In the genomic region with DNA sequence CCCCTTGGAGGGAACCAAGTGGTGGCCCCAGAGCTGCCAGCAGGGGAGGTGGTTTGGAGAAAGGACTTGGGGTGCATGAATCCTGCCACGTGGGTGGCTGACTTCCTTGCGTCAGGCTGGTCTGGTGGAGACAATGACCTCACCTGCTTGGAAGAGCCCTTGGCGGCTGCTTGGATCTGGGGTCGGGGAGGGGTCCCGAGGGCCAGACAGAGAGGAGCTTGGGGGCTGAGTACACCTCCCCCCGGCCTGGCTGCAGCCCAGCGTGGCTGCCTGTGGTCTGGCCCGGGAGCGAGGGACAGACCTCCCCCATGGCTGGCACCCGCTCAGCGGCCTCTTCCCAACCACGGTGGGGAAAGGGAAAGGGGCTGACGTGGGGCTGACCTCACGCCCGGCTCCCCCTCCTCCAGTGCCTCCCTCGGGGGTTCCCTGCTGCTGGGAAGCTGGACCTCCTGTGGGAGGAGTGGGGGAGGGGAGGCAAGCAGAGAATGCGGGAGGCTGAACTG, we compare ENCODE assay signal across 22 cellular contexts. TPM values are rescaled to one million over a fixed set of nuclear protein-coding genes. Genes with fewer than 3 reads are reported as not detected.
"Had no signal": no experiment of that assay in that cellular context is flagged by ENCODE, and none has a peak within 500 bp of the region (broad histone marks: within the 10 kb centered on the region; RNA-seq: fewer than 3 reads in every experiment).

No MANE protein-coding gene starts in this region.

- H3K36me3 Mint-ChIP-seq: activated naive CD4-positive, alpha-beta T cell treated with anti-CD3 and anti-CD28 coated beads, Interleukin-2, amount 50 U/mL, for 24 hours had no signal

- H3K4me3 ChIP-seq: ascending aorta, esophagus squamous epithelium, hepatocyte, right atrium auricular region, tibial nerve, vagina had no signal

- DNase-seq: activated CD4-positive, alpha-beta T cell treated with anti-CD3 and anti-CD28 coated beads for 48 hours; activated CD4-positive, CD25-positive, alpha-beta regulatory T cell; activated CD8-positive, alpha-beta memory T cell treated with anti-CD3 and anti-CD28 coated beads, Interleukin-2, amount 50 U/mL, for 48 hours; activated gamma-delta T cell; activated T-cell treated with anti-CD3 and anti-CD28 coated beads, Interleukin-2, amount 50 U/mL, for 48 hours; effector memory CD8-positive, alpha-beta T cell; esophagus squamous epithelium; left colon; nephron progenitor cell; stimulated activated CD4-positive, alpha-beta T cell treated with anti-CD3 and anti-CD28 coated beads, Interleukin-2, amount 100 ng/mL, for 24 hours; stimulated activated naive CD8-positive, alpha-beta T cell treated with anti-CD3 and anti-CD28 coated beads, Interleukin-15, Interleukin-2, amounts not matched to agents 100 U/mL and 50 U/mL, for 24 hours; substantia nigra had no signal

- H3K27ac ChIP-seq: ascending aorta, esophagus squamous epithelium, hepatocyte, right atrium auricular region, tibial nerve, vagina had no signal

- H3K36me3 ChIP-seq: ascending aorta, esophagus squamous epithelium, right atrium auricular region, tibial nerve, vagina had no signal

- H3K27me3 ChIP-seq: ascending aorta, hepatocyte, right atrium auricular region, tibial nerve, vagina had no signal

- ATAC-seq: effector memory CD8-positive, alpha-beta T cell; left colon; stimulated activated naive CD8-positive, alpha-beta T cell treated with anti-CD3 and anti-CD28 coated beads, Interleukin-15, Interleukin-2, amounts not matched to agents 100 U/mL and 50 U/mL, for 24 hours had no signal

- H3K9me3 Mint-ChIP-seq: activated naive CD4-positive, alpha-beta T cell treated with anti-CD3 and anti-CD28 coated beads, Interleukin-2, amount 50 U/mL, for 24 hours; effector memory CD8-positive, alpha-beta T cell had no signal

- H2AFZ ChIP-seq: hepatocyte had no signal

- H3K9me3 ChIP-seq: ascending aorta, esophagus squamous epithelium, right atrium auricular region, tibial nerve, vagina had no signal

- H3K27ac Mint-ChIP-seq: activated naive CD4-positive, alpha-beta T cell treated with anti-CD3 and anti-CD28 coated beads, Interleukin-2, amount 50 U/mL, for 24 hours; effector memory CD8-positive, alpha-beta T cell; nephron progenitor cell; progenitor cell of endocrine pancreas had no signal

- H3K27me3 Mint-ChIP-seq: activated naive CD4-positive, alpha-beta T cell treated with anti-CD3 and anti-CD28 coated beads, Interleukin-2, amount 50 U/mL, for 24 hours; effector memory CD8-positive, alpha-beta T cell had no signal

- H3K4me2 ChIP-seq: hepatocyte had no signal

- H3K4me1 ChIP-seq: ascending aorta, right atrium auricular region had no signal

- H3K4me3 Mint-ChIP-seq: activated naive CD4-positive, alpha-beta T cell treated with anti-CD3 and anti-CD28 coated beads, Interleukin-2, amount 50 U/mL, for 24 hours; effector memory CD8-positive, alpha-beta T cell; nephron progenitor cell had no signal

RNA-seq across cellular contexts. Expression of a gene that starts 13.8 kb away (rescaled TPM):
- total RNA-seq: ascending aorta had no signal

RNA-seq across cellular contexts. Expression of a gene that starts 33.9 kb away (rescaled TPM):
- total RNA-seq: ascending aorta, dermis microvascular lymphatic vessel endothelial cell, lung microvascular endothelial cell, myocyte, progenitor cell of endocrine pancreas, vagina had no signal
- polyA plus RNA-seq: hepatocyte had no signal
